In the genomic region with DNA sequence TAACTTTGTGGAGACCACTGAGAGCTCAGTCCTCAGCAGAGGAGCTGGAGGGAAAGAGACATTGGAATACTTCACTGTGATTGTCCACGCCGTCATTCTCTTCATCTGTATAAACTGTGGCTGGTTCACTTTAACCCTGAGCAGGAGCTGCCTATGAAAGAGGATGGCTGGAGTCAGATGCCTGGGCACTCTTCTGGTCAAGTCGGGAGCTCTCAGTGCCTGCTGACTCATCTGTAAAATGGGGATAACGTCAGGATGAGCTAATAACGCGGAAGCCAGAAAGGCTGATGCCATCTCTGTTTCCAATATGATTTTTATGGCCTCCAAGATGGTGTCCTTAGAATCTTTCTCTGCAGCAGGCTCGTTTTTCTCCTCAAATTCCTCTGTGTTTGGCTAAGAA, we compare ENCODE assay signal across 1 cellular context.
TF ChIP-seq lines count a peak whose summit lies in the region.

No MANE protein-coding gene starts in this region.

TF ChIP-seq in GM23338, 12 proteins besides CTCF, POLR2A, EP300 and RAD21 (continued from another document):
- TF ChIP-seq, protein P1, sequence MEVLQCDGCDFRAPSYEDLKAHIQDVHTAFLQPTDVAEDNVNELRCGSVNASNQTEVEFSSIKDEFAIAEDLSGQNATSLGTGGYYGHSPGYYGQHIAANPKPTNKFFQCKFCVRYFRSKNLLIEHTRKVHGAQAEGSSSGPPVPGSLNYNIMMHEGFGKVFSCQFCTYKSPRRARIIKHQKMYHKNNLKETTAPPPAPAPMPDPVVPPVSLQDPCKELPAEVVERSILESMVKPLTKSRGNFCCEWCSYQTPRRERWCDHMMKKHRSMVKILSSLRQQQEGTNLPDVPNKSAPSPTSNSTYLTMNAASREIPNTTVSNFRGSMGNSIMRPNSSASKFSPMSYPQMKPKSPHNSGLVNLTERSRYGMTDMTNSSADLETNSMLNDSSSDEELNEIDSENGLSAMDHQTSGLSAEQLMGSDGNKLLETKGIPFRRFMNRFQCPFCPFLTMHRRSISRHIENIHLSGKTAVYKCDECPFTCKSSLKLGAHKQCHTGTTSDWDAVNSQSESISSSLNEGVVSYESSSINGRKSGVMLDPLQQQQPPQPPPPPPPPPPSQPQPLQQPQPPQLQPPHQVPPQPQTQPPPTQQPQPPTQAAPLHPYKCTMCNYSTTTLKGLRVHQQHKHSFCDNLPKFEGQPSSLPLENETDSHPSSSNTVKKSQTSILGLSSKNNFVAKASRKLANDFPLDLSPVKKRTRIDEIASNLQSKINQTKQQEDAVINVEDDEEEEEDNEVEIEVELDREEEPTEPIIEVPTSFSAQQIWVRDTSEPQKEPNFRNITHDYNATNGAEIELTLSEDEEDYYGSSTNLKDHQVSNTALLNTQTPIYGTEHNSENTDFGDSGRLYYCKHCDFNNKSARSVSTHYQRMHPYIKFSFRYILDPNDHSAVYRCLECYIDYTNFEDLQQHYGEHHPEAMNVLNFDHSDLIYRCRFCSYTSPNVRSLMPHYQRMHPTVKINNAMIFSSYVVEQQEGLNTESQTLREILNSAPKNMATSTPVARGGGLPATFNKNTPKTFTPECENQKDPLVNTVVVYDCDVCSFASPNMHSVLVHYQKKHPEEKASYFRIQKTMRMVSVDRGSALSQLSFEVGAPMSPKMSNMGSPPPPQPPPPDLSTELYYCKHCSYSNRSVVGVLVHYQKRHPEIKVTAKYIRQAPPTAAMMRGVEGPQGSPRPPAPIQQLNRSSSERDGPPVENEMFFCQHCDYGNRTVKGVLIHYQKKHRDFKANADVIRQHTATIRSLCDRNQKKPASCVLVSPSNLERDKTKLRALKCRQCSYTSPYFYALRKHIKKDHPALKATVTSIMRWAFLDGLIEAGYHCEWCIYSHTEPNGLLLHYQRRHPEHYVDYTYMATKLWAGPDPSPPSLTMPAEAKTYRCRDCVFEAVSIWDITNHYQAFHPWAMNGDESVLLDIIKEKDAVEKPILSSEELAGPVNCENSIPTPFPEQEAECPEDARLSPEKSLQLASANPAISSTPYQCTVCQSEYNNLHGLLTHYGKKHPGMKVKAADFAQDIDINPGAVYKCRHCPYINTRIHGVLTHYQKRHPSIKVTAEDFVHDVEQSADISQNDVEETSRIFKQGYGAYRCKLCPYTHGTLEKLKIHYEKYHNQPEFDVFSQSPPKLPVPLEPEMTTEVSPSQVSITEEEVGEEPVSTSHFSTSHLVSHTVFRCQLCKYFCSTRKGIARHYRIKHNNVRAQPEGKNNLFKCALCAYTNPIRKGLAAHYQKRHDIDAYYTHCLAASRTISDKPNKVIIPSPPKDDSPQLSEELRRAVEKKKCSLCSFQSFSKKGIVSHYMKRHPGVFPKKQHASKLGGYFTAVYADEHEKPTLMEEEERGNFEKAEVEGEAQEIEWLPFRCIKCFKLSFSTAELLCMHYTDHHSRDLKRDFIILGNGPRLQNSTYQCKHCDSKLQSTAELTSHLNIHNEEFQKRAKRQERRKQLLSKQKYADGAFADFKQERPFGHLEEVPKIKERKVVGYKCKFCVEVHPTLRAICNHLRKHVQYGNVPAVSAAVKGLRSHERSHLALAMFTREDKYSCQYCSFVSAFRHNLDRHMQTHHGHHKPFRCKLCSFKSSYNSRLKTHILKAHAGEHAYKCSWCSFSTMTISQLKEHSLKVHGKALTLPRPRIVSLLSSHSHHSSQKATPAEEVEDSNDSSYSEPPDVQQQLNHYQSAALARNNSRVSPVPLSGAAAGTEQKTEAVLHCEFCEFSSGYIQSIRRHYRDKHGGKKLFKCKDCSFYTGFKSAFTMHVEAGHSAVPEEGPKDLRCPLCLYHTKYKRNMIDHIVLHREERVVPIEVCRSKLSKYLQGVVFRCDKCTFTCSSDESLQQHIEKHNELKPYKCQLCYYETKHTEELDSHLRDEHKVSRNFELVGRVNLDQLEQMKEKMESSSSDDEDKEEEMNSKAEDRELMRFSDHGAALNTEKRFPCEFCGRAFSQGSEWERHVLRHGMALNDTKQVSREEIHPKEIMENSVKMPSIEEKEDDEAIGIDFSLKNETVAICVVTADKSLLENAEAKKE (CRISPR knock-in tag; IDR thresholded peaks at IDR 0.05): no peak
- TF ChIP-seq, protein P2, sequence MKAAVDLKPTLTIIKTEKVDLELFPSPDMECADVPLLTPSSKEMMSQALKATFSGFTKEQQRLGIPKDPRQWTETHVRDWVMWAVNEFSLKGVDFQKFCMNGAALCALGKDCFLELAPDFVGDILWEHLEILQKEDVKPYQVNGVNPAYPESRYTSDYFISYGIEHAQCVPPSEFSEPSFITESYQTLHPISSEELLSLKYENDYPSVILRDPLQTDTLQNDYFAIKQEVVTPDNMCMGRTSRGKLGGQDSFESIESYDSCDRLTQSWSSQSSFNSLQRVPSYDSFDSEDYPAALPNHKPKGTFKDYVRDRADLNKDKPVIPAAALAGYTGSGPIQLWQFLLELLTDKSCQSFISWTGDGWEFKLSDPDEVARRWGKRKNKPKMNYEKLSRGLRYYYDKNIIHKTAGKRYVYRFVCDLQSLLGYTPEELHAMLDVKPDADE (IDR thresholded peaks at IDR 0.05): no peak
- no peak for TF ChIP-seq EZH2 (IDR thresholded peaks at IDR 0.05; ENCODE audit: low read depth, unreplicated experiment)
- TF ChIP-seq CREB1 (CRISPR knock-in tag; IDR thresholded peaks at IDR 0.05; ENCODE audit: low read depth): no peak
TF ChIP-seq in GM23338: peak in this region for 0.
